ENCODE assay signal across 10 cellular contexts in the genomic region with DNA sequence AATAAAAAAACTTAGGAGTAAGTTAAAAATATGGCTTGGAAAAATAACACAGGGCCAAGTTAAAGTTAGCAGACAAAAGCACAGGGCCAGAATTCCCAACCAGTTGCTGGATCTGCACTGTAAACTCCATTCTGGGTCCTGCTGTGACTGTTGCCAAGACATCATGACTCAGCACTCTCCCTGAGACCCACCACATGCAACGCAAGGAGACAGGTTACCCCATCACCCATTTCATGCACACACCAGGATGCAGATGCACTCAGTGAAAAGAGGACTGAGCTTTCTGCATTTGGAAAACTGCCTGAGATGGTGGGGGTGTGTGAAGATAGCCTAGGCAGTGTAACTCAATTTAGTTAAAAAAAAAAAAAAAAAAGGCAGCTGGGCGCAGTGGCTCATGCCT.
DNase-seq lines count a peak whose midpoint lies in the region; ATAC-seq and TF ChIP-seq lines count a peak whose summit lies in the region.
"Had no signal": no experiment of that assay in that cellular context is flagged by ENCODE, and none has a peak within 500 bp of the region (broad histone marks: within the 10 kb centered on the region; RNA-seq: fewer than 3 reads in every experiment).

No MANE protein-coding gene starts in this region.

- H3K9me3 Mint-ChIP-seq in nephron: no peaks in the 10 kb centered on the region
- H3K9me3 Mint-ChIP-seq: activated CD4-positive, alpha-beta memory T cell treated with anti-CD3 and anti-CD28 coated beads for 36 hours; dendritic cell treated with granulocyte-macrophage colony-stimulating factor and Interleukin-4, amounts not matched to agents 40 ng/mL and 50 ng/mL, for 4 days had no signal

- no peak overlapping the region for H3K4me3 Mint-ChIP-seq in nephron
- H3K4me3 Mint-ChIP-seq: activated CD4-positive, alpha-beta memory T cell treated with anti-CD3 and anti-CD28 coated beads for 36 hours; dendritic cell treated with granulocyte-macrophage colony-stimulating factor and Interleukin-4, amounts not matched to agents 40 ng/mL and 50 ng/mL, for 4 days had no signal

- H3K4me3 ChIP-seq in fibroblast of mammary gland (ENCODE audit: control insufficient read depth, low read depth, low read length): no peak overlapping the region

- H3K27me3 Mint-ChIP-seq in nephron (ENCODE audit: low read depth): peaks cover 4% of the 10 kb centered on the region
- H3K27me3 Mint-ChIP-seq: activated CD4-positive, alpha-beta memory T cell treated with anti-CD3 and anti-CD28 coated beads for 36 hours had no signal

- TF ChIP-seq CTCF in fibroblast of mammary gland (conservative IDR thresholded peaks at IDR 0.05; ENCODE audit: control insufficient read depth, insufficient read depth, low read depth, low read length) (no peak), nephron (IDR thresholded peaks at IDR 0.05; ENCODE audit: unreplicated experiment in 3 of 3) (no peak)

- no peak for ATAC-seq in GM21528 (IDR thresholded peaks at IDR 0.05; ENCODE audit: low FRiP score, unreplicated experiment)
- no peak for ATAC-seq in HG03442 (IDR thresholded peaks at IDR 0.05; ENCODE audit: unreplicated experiment)

- DNase-seq in Daoy (ENCODE audit: low read depth): peak; percentile 62
- peak; percentile 64 for DNase-seq in NCI-H446 treated with DMSO at 0.1 percent for 48 hours (lab: John Stamatoyannopoulos, UW)
- peak; percentile 99 for DNase-seq in fibroblast of mammary gland (ENCODE audit: low read depth)
- DNase-seq in HuH-7 (ENCODE audit: low spot score): no peak
- DNase-seq in T-helper 9 cell: no peak
- DNase-seq: activated CD4-positive, alpha-beta memory T cell treated with anti-CD3 and anti-CD28 coated beads for 36 hours had no signal

- no peaks in the 10 kb centered on the region for H3K36me3 Mint-ChIP-seq in nephron (ENCODE audit: low read depth)
- H3K36me3 Mint-ChIP-seq: activated CD4-positive, alpha-beta memory T cell treated with anti-CD3 and anti-CD28 coated beads for 36 hours had no signal

- H3K27ac Mint-ChIP-seq in nephron: peak overlapping the region in 2 of 3 experiments; percentile 93 to 95
- H3K27ac Mint-ChIP-seq: activated CD4-positive, alpha-beta memory T cell treated with anti-CD3 and anti-CD28 coated beads for 36 hours; dendritic cell treated with granulocyte-macrophage colony-stimulating factor and Interleukin-4, amounts not matched to agents 40 ng/mL and 50 ng/mL, for 4 days had no signal

- peaks cover 72% of the 10 kb centered on the region for H3K4me1 Mint-ChIP-seq in nephron

Comparison
In these comparisons a context has a peak if more than half of its experiments do, and no peak if none do; other contexts are left out.
1. DNase-seq: peak in Daoy (single experiment), NCI-H446 treated with DMSO at 0.1 percent for 48 hours (single experiment) and fibroblast of mammary gland (single experiment); none in HuH-7 (single experiment) and T-helper 9 cell (single experiment).